Comparison of ENCODE assay signal across 8 cellular contexts in the genomic region with DNA sequence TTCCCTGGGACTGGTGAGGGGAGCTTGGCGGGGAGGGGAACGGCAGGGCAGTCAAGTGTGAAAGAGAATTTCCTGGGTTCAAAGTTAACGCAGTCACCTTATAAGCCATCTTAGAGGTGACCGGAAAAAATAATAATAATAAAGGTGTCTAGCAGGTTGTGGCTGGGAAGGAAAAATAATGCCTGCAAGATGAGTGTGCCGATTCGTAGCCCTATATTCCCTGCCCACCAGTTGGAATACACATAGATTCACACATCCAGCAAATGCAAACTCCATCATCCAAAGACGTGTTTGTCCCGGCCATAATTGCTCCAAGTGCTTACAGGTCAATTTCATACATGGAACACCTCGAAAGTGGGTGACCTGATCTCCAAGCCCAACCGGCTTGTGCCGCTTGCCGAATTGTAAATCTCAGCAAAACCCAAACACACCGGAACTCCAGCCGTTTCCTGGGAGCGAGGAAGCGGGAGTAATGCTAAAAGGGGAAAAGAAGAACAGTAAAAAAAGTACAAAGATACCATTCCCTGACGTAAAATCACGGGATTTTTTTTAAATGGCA. TPM values are rescaled to one million over a fixed set of nuclear protein-coding genes. Genes with fewer than 3 reads are reported as not detected.
A peak's percentile ranks its signal among the peaks of the same experiment; 100 is the strongest.
DNase-seq lines count a peak whose midpoint lies in the region; ATAC-seq and TF ChIP-seq lines count a peak whose summit lies in the region.

No MANE protein-coding gene starts in this region.

- no peak for DNase-seq in heart left ventricle
- no peak for DNase-seq in Right ventricle myocardium superior
- peak; percentile 62 for DNase-seq in astrocyte of the hippocampus (ENCODE audit: low read depth, low spot score)
- no peak for DNase-seq in vagina (ENCODE audit: extremely low spot score in 2 of 2)
- DNase-seq in NK-92 (lab: John Stamatoyannopoulos, UW; ENCODE audit: unreplicated experiment): no peak
- no peak for DNase-seq in SIG-M5 treated with dmso at 0.1 percent for 504 hours (lab: John Stamatoyannopoulos, UW; ENCODE audit: unreplicated experiment)
- no peak for DNase-seq in HuH-7.5 (ENCODE audit: low spot score)

- H3K4me1 ChIP-seq in heart left ventricle (peaks cover 0 to 22% (median 3%) of the 10 kb centered on the region in 12 donors), liver (ENCODE audit: control insufficient read depth in 4 of 4, insufficient read depth in 4 of 4, low read length in 3 of 4) (peaks cover 3 to 35% (median 23%) of the 10 kb centered on the region in 4 donors), vagina (peaks cover 22% of the 10 kb centered on the region)

- H3K9me3 ChIP-seq in heart left ventricle (peaks cover 0 to 10% (median 3%) of the 10 kb centered on the region in 12 donors), liver (ENCODE audit: control insufficient read depth in 4 of 4, low read length in 3 of 4) (peaks cover 0 to 7% (median 1%) of the 10 kb centered on the region in 4 donors), vagina (no peaks in the 10 kb centered on the region)

- ATAC-seq in heart left ventricle: no peak
- ATAC-seq in Right ventricle myocardium superior (ENCODE audit: poor library complexity): no peak

- H3K4me3 ChIP-seq in heart left ventricle (peak overlapping the region; percentile 66 to 88 (median 80)), liver (ENCODE audit: low read depth in 1 of 3, low read length in 3 of 3) (peak overlapping the region; percentile 68 to 88 (median 76)), vagina (peak overlapping the region; percentile 66 to 74)

- no peak for TF ChIP-seq POLR2A in heart left ventricle (IDR thresholded peaks at IDR 0.05)
- no peak for TF ChIP-seq POLR2A in vagina (IDR thresholded peaks at IDR 0.05)

- TF ChIP-seq CTCF in heart left ventricle (IDR thresholded peaks at IDR 0.05): no peak
- TF ChIP-seq CTCF in liver (IDR thresholded peaks at IDR 0.05; ENCODE audit: low read depth, low read length, missing input control): no peak
- no peak for TF ChIP-seq CTCF in vagina (IDR thresholded peaks at IDR 0.05)

- H3K36me3 ChIP-seq in heart left ventricle (no peaks in the 10 kb centered on the region), liver (ENCODE audit: control insufficient read depth in 4 of 4, insufficient read depth in 3 of 4, low read depth in 1 of 4, low read length in 3 of 4) (no peaks in the 10 kb centered on the region), vagina (no peaks in the 10 kb centered on the region)

- peak overlapping the region; percentile 62 to 64 for H3K9ac ChIP-seq in liver (ENCODE audit: low read depth in 1 of 2, low read length in 2 of 2)

- peak overlapping the region; percentile 54 to 97 (median 92) for H3K27ac ChIP-seq in heart left ventricle
- H3K27ac ChIP-seq in liver (ENCODE audit: low read depth in 1 of 2, low read length in 2 of 2): peak overlapping the region; percentile 78 to 80
- peak overlapping the region; percentile 86 for H3K27ac ChIP-seq in vagina

- no peak for TF ChIP-seq RAD21 in liver (IDR thresholded peaks at IDR 0.05)

- H3K27me3 ChIP-seq in heart left ventricle (peaks cover 0 to 63% (median 0%) of the 10 kb centered on the region in 9 donors), liver (ENCODE audit: control insufficient read depth in 4 of 4, insufficient read depth in 4 of 4, low read length in 3 of 4) (no peaks in the 10 kb centered on the region), vagina (no peaks in the 10 kb centered on the region)

- intact Hi-C loops in heart left ventricle (cut with DNase I): loop anchor here (1.0 to 10.0 kb wide), 12 partner anchors 48 to 880 kb away; no protein-coding TSS in a partner anchor
- intact Hi-C loops in Right ventricle myocardium superior (cut with DNase I): loop anchor here (5.0 kb wide), 3 partner anchors 38 to 452 kb away; no protein-coding TSS in a partner anchor
- intact Hi-C loops in vagina (cut with DNase I): loop anchor here (10.0 kb wide), 1 partner anchor 120 kb away; no protein-coding TSS in a partner anchor

- WGBS in heart left ventricle, 4 donors: 2 to 3% (median 2%) methylated on average over 18 of the region's 18 CpGs
- WGBS in liver: 4% methylated on average over 18 of the region's 18 CpGs

TF ChIP-seq in liver, 16 proteins besides CTCF, POLR2A, EP300 and RAD21:
- TF ChIP-seq, protein P1, sequence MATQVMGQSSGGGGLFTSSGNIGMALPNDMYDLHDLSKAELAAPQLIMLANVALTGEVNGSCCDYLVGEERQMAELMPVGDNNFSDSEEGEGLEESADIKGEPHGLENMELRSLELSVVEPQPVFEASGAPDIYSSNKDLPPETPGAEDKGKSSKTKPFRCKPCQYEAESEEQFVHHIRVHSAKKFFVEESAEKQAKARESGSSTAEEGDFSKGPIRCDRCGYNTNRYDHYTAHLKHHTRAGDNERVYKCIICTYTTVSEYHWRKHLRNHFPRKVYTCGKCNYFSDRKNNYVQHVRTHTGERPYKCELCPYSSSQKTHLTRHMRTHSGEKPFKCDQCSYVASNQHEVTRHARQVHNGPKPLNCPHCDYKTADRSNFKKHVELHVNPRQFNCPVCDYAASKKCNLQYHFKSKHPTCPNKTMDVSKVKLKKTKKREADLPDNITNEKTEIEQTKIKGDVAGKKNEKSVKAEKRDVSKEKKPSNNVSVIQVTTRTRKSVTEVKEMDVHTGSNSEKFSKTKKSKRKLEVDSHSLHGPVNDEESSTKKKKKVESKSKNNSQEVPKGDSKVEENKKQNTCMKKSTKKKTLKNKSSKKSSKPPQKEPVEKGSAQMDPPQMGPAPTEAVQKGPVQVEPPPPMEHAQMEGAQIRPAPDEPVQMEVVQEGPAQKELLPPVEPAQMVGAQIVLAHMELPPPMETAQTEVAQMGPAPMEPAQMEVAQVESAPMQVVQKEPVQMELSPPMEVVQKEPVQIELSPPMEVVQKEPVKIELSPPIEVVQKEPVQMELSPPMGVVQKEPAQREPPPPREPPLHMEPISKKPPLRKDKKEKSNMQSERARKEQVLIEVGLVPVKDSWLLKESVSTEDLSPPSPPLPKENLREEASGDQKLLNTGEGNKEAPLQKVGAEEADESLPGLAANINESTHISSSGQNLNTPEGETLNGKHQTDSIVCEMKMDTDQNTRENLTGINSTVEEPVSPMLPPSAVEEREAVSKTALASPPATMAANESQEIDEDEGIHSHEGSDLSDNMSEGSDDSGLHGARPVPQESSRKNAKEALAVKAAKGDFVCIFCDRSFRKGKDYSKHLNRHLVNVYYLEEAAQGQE (IDR thresholded peaks at IDR 0.05): no peak
- TF ChIP-seq FOXA1 (IDR thresholded peaks at IDR 0.05): no peak
- no peak for TF ChIP-seq SP1 (IDR thresholded peaks at IDR 0.05)
- TF ChIP-seq NR2F2 (IDR thresholded peaks at IDR 0.05): no peak
- TF ChIP-seq EGR1 (IDR thresholded peaks at IDR 0.05; ENCODE audit: low read depth in 2 of 2): no peak
- TF ChIP-seq YY1 (IDR thresholded peaks at IDR 0.05): no peak

RNA-seq across cellular contexts. Expression of a gene that starts 1.3 kb away (rescaled TPM):
- total RNA-seq in heart left ventricle: 100 to 1,000 TPM in 2 of 9 donors, 10 to 100 TPM in 7; 54.4 to 151 (median 76.4) TPM
- polyA plus RNA-seq in heart left ventricle: 10 to 100 TPM; 15.2 to 57.1 TPM
- total RNA-seq in Right ventricle myocardium superior: 48.0 TPM
- 10 to 100 TPM; 44.4 to 48.0 TPM for total RNA-seq in liver
- 10 to 100 TPM in 1 of 2 donors, 1 to 10 TPM in 1; 10.0 to 15.6 TPM for polyA plus RNA-seq in liver
- 47.1 TPM for total RNA-seq in vagina
